8 cellular contexts compared by ENCODE assay signal in genomic region chr1:235998812-235999211, GRCh38.
DNase-seq lines count a peak whose midpoint lies in the region; ATAC-seq and TF ChIP-seq lines count a peak whose summit lies in the region.

No MANE protein-coding gene starts in this region.

- H3K36me3 Mint-ChIP-seq in nephron progenitor cell (ENCODE audit: low read depth): peaks cover 35% of the 10 kb centered on the region
- H3K36me3 Mint-ChIP-seq in glutamatergic neuron (ENCODE audit: unreplicated experiment): no peaks in the 10 kb centered on the region

- no peak overlapping the region for H3K4me3 ChIP-seq in transverse colon

- in situ Hi-C loops in transverse colon (cut with MboI; ENCODE audit: low pct_ligation_motif_present in 1 of 4, low pct_unique_long_range_greater_than_20kb in 1 of 4, low sequenced_read_pairs in 3 of 4): no loop called here

- H3K36me3 ChIP-seq in transverse colon: no peaks in the 10 kb centered on the region

- H3K27me3 ChIP-seq in transverse colon: no peaks in the 10 kb centered on the region

- H3K27ac Mint-ChIP-seq in nephron progenitor cell (no peak overlapping the region), glutamatergic neuron (ENCODE audit: unreplicated experiment) (no peak overlapping the region)

- peak in 3 of 5 donors; percentile 20 to 90 (median 31) for DNase-seq in T-helper 1 cell
- no peak for DNase-seq in epithelial cell of prostate (ENCODE audit: low read depth, low spot score)
- no peak for DNase-seq in transverse colon
- DNase-seq in NCI-H82 treated with DMSO at 0.1 percent for 48 hours (lab: John Stamatoyannopoulos, UW; ENCODE audit: unreplicated experiment): no peak
- DNase-seq in nephron progenitor cell: no peak
- DNase-seq in glutamatergic neuron: no peak

- intact Hi-C loops in transverse colon (cut with DNase I; ENCODE audit: low total_unique reads): no loop called here

- H3K9me3 ChIP-seq in transverse colon: no peaks in the 10 kb centered on the region

- no peak for TF ChIP-seq EP300 in transverse colon (IDR thresholded peaks at IDR 0.05; ENCODE audit: low read depth)

- ATAC-seq in GM18868 (IDR thresholded peaks at IDR 0.05; ENCODE audit: unreplicated experiment) (peak; percentile 33), HG02763 (IDR thresholded peaks at IDR 0.05; ENCODE audit: unreplicated experiment) (peak; percentile 35)

- TF ChIP-seq POLR2A in transverse colon (IDR thresholded peaks at IDR 0.05): no peak

- TF ChIP-seq CTCF in transverse colon (IDR thresholded peaks at IDR 0.05): no peak
- no peak for TF ChIP-seq CTCF in nephron progenitor cell (IDR thresholded peaks at IDR 0.05)
- no peak for TF ChIP-seq CTCF in glutamatergic neuron (IDR thresholded peaks at IDR 0.05; ENCODE audit: partially characterized antibody, unreplicated experiment)

- H3K27ac ChIP-seq in epithelial cell of prostate (peak overlapping the region; percentile 91), transverse colon (peak overlapping the region; percentile 36 to 53 (median 48))

- no peaks in the 10 kb centered on the region for H3K9me3 Mint-ChIP-seq in nephron progenitor cell
- no peaks in the 10 kb centered on the region for H3K9me3 Mint-ChIP-seq in glutamatergic neuron (ENCODE audit: unreplicated experiment)

- H3K27me3 Mint-ChIP-seq in nephron progenitor cell (ENCODE audit: low read depth, poor library complexity) (no peaks in the 10 kb centered on the region), glutamatergic neuron (ENCODE audit: unreplicated experiment) (peaks cover 3% of the 10 kb centered on the region)

- WGBS in transverse colon (ENCODE audit: low coverage in 1 of 2), 2 donors: 72 to 73% methylated on average over 6 of the region's 6 CpGs

- no peak overlapping the region for H3K4me3 Mint-ChIP-seq in nephron progenitor cell
- H3K4me3 Mint-ChIP-seq in glutamatergic neuron (ENCODE audit: unreplicated experiment): no peak overlapping the region

- peaks cover 19% of the 10 kb centered on the region for H3K4me1 Mint-ChIP-seq in nephron progenitor cell
- no peaks in the 10 kb centered on the region for H3K4me1 Mint-ChIP-seq in glutamatergic neuron (ENCODE audit: low read depth, unreplicated experiment)

- H3K4me1 ChIP-seq in transverse colon: peaks cover 0 to 20% (median 16%) of the 10 kb centered on the region in 4 donors

Comparison
In these comparisons a context has a peak if more than half of its experiments do, and no peak if none do; other contexts are left out.
1. DNase-seq: peak in T-helper 1 cell (3 of 5); none in epithelial cell of prostate (single experiment), transverse colon (single experiment), NCI-H82 treated with DMSO at 0.1 percent for 48 hours (single experiment), nephron progenitor cell (single experiment) and glutamatergic neuron (single experiment).